8 cellular contexts compared by ENCODE assay signal in the genomic region with DNA sequence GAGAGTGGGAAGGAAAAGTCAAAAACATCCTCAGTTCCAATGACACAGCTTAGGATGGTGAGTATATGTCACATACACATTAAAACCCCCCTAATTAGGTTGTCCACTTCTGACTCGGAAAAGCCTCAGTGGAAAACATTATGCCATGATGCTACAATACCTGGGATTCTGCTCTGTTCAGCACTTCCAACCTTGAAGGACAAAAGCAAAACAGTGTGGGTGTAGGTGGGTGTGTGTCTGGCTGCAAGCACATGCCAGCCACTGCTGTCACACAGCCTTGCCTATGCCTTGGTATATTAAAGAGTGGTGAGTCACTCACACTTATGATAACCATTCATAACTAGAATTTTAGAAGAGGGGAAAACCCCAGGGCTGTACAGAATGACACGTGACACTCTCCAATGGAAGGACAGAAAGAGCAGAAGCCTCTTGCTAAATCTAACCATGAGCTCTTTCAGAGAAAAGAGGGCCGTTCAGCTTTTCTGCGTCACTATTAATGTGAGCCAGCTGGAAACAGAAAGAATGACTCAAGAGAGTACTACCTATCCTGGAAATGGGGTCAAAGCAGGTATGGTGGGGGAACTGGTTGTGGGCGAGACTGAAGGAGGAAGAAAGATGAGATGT.
A peak's percentile ranks its signal among the peaks of the same experiment; 100 is the strongest.
DNase-seq lines count a peak whose midpoint lies in the region; ATAC-seq and TF ChIP-seq lines count a peak whose summit lies in the region.

No MANE protein-coding gene starts in this region.

- peaks cover 5% of the 10 kb centered on the region for H3K36me3 Mint-ChIP-seq in Calu3 (ENCODE audit: insufficient read depth, unreplicated experiment)

- peak overlapping the region; percentile 72 for H3K27ac Mint-ChIP-seq in Calu3 (ENCODE audit: unreplicated experiment)

- H3K36me3 ChIP-seq in WERI-Rb-1 = no peaks in the 10 kb centered on the region

- peaks cover 5% of the 10 kb centered on the region for H3K9me3 Mint-ChIP-seq in Calu3 (ENCODE audit: low read depth, unreplicated experiment)

- TF ChIP-seq CTCF in Calu3 (IDR thresholded peaks at IDR 0.05; ENCODE audit: unreplicated experiment) = no peak
- TF ChIP-seq CTCF in WERI-Rb-1 (IDR thresholded peaks at IDR 0.05; ENCODE audit: low read depth, low read length) = no peak

- peak; percentile 34 for DNase-seq in Calu3
- DNase-seq in activated T-helper 9 cell treated with anti-CD3 and anti-CD28 coated beads, Interleukin-2, amount 50 U/mL, for 16 hours (ENCODE audit: low read depth) = peak; percentile 34
- DNase-seq in stimulated activated CD4-positive, alpha-beta T cell treated with anti-CD3 and anti-CD28 coated beads, TNF-alpha, amount 100 ng/mL, for 4 hours (ENCODE audit: low read depth in 3 of 3) = peak; percentile 9 to 31 (median 18)
- no peak for DNase-seq in GM03348 (ENCODE audit: low spot score)
- no peak for DNase-seq in occipital lobe (lab: John Stamatoyannopoulos, UW)
- no peak for DNase-seq in WERI-Rb-1

- H3K27ac ChIP-seq in WERI-Rb-1 = no peak overlapping the region

- H3K4me3 ChIP-seq in WERI-Rb-1 (ENCODE audit: low read depth, low read length) = no peak overlapping the region

- H3K9me3 ChIP-seq in WERI-Rb-1 (ENCODE audit: severe bottlenecking) = peaks cover 9% of the 10 kb centered on the region

- intact Hi-C loops in Calu3 (cut with micrococcal nuclease; ENCODE audit: unreplicated experiment) = no loop called here

- H3K27me3 ChIP-seq in WERI-Rb-1 (ENCODE audit: insufficient read depth, low read depth, severe bottlenecking) = no peaks in the 10 kb centered on the region

- H3K27me3 Mint-ChIP-seq in Calu3 (ENCODE audit: unreplicated experiment) = no peaks in the 10 kb centered on the region

- ATAC-seq in GM19468 (IDR thresholded peaks at IDR 0.05; ENCODE audit: extremely low read depth, unreplicated experiment) (peak; percentile 94), HG03558 (IDR thresholded peaks at IDR 0.05; ENCODE audit: extremely low read depth, unreplicated experiment) (peak; percentile 81)

- peak overlapping the region; percentile 25 for H3K4me3 Mint-ChIP-seq in Calu3 (ENCODE audit: low read depth, unreplicated experiment)

- H3K4me1 Mint-ChIP-seq in Calu3 (ENCODE audit: low read depth, unreplicated experiment) = peaks cover 11% of the 10 kb centered on the region

- CTCF ChIA-PET in Calu3 (lab: Charles Lee) = interaction anchor here (0.6 kb wide), 1 partner anchor 461 kb away, joined by 3 read pairs; no protein-coding TSS in a partner anchor

- no TSS peak for BruUV-seq in Calu3 (replicated peaks; lab: Mats Ljungman, UMichigan)

Comparison
In these comparisons a context has a peak if more than half of its experiments do, and no peak if none do; other contexts are left out.
1. DNase-seq: peak in Calu3 (single experiment), activated T-helper 9 cell treated with anti-CD3 and anti-CD28 coated beads, Interleukin-2, amount 50 U/mL, for 16 hours (single experiment) and stimulated activated CD4-positive, alpha-beta T cell treated with anti-CD3 and anti-CD28 coated beads, TNF-alpha, amount 100 ng/mL, for 4 hours (3 of 3); none in GM03348 (single experiment), occipital lobe (single experiment) and WERI-Rb-1 (single experiment).